2 cellular contexts compared by ENCODE assay signal in the genomic region with DNA sequence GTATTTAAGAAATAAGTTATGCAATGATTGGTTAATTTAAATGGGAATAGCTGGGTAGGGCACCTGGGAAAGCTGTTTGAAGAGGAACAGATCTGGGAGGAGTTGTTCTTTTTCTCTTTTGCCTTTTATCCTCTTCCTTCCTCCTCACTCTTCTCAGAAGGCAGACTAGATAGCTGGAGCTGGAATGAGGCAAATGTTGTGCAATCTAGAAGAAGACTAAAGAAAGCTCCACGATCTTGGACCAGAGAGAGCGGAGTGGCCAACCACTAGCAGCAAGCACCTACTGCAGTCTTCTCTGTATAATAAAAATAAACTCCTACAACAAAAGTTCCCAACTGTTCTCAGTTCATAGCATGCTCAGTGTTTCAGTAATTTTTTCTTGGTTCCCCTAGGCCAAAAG.
TF ChIP-seq lines count a peak whose summit lies in the region.

No MANE protein-coding gene starts in this region.

TF ChIP-seq in HepG2, 621 proteins besides CTCF, POLR2A, EP300 and RAD21:
- TF ChIP-seq HOXA3 (CRISPR knock-in tag; IDR thresholded peaks at IDR 0.05), result no peak
- TF ChIP-seq CEBPB (IDR thresholded peaks at IDR 0.05; ENCODE audit: borderline replicate concordance, low read depth, low read length), result peak; percentile 29; the same call in 1 of the 2 replicates

TF ChIP-seq in IMR-90, 13 proteins besides CTCF, POLR2A, EP300 and RAD21:
- no peak for TF ChIP-seq BHLHE40 (IDR thresholded peaks at IDR 0.05; ENCODE audit: low read depth, low read length)
- TF ChIP-seq, protein P1, sequence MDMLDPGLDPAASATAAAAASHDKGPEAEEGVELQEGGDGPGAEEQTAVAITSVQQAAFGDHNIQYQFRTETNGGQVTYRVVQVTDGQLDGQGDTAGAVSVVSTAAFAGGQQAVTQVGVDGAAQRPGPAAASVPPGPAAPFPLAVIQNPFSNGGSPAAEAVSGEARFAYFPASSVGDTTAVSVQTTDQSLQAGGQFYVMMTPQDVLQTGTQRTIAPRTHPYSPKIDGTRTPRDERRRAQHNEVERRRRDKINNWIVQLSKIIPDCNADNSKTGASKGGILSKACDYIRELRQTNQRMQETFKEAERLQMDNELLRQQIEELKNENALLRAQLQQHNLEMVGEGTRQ (IDR thresholded peaks at IDR 0.05; ENCODE audit: low read depth, low read length), result no peak
- peak; percentile 70 for TF ChIP-seq CEBPB (IDR thresholded peaks at IDR 0.05; ENCODE audit: low read depth, low read length)
